34 cellular contexts compared by ENCODE assay signal in genomic region chr12:132260721-132261120, GRCh38.
"Had no signal": no experiment of that assay in that cellular context is flagged by ENCODE, and none has a peak within 500 bp of the region (broad histone marks: within the 10 kb centered on the region; RNA-seq: fewer than 3 reads in every experiment).

No MANE protein-coding gene starts in this region.

- DNase-seq: activated CD4-positive, alpha-beta memory T cell treated with anti-CD3 and anti-CD28 coated beads for 36 hours; activated CD4-positive, alpha-beta T cell treated with anti-CD3 and anti-CD28 coated beads for 36 hours; activated CD4-positive, alpha-beta T cell treated with anti-CD3 and anti-CD28 coated beads, Interleukin-2, amount 10 ng/mL, durations not matched to agents 24 days and 14 days; activated CD4-positive, CD25-positive, alpha-beta regulatory T cell; activated CD4-positive, CD25-positive, alpha-beta regulatory T cell treated with anti-CD3 and anti-CD28 coated beads, Interleukin-2, amount 50 U/mL, for 72 hours; activated CD8-positive, alpha-beta memory T cell treated with anti-CD3 and anti-CD28 coated beads, Interleukin-2, amount 10 ng/mL, durations not matched to agents 7 days and 5 days; activated CD8-positive, alpha-beta memory T cell treated with anti-CD3 and anti-CD28 coated beads, Interleukin-2, amount 50 U/mL, for 4 hours; activated CD8-positive, alpha-beta T cell treated with anti-CD3 and anti-CD28 coated beads, Interleukin-2, amount 10 ng/mL, durations not matched to agents 7 days and 5 days; activated effector memory CD4-positive, alpha-beta T cell treated with Interleukin-2 at 50 U/mL for 16 hours; activated gamma-delta T cell treated with Interleukin-2 at 50 U/mL for 16 hours; activated naive CD4-positive, alpha-beta T cell treated with anti-CD3 and anti-CD28 coated beads, Interleukin-2, amount 50 U/mL, for 16 hours; activated naive CD4-positive, alpha-beta T cell treated with Interleukin-2 at 50 U/mL for 16 hours; activated T-cell treated with anti-CD3 and anti-CD28 coated beads, Interleukin-2, amount 50 U/mL, for 1 hour; amniotic stem cell; anterior cingulate cortex; body of pancreas; caudate nucleus; dorsolateral prefrontal cortex; effector memory CD4-positive, alpha-beta T cell; endodermal cell; erythroblast; foreskin keratinocyte; gastrocnemius medialis; glutamatergic neuron; heart left ventricle; T-helper 1 cell; T-helper 17 cell; T1000 had no signal

- H3K4me3 Mint-ChIP-seq: activated CD4-positive, alpha-beta memory T cell treated with anti-CD3 and anti-CD28 coated beads for 36 hours; activated CD4-positive, alpha-beta T cell treated with anti-CD3 and anti-CD28 coated beads for 36 hours; activated CD4-positive, alpha-beta T cell treated with anti-CD3 and anti-CD28 coated beads, Interleukin-2, amount 10 ng/mL, durations not matched to agents 24 days and 14 days; activated CD8-positive, alpha-beta memory T cell treated with anti-CD3 and anti-CD28 coated beads, Interleukin-2, amount 10 ng/mL, durations not matched to agents 7 days and 5 days; activated CD8-positive, alpha-beta T cell treated with anti-CD3 and anti-CD28 coated beads, Interleukin-2, amount 10 ng/mL, durations not matched to agents 7 days and 5 days; activated naive CD8-positive, alpha-beta T cell; activated T-helper 17 cell treated with anti-CD3 and anti-CD28 coated beads, Interleukin-2, amount 50 U/mL, for 72 hours; dendritic cell treated with granulocyte-macrophage colony-stimulating factor and Interleukin-4, amounts not matched to agents 40 ng/mL and 50 ng/mL, for 4 days; endodermal cell; T-helper 17 cell; T-helper 2 cell treated with Interferon-gamma antibody and Interleukin-4, amounts not matched to agents 5 μg/mL and 100 μg/mL, for 36 hours had no signal

- H3K36me3 Mint-ChIP-seq: activated CD4-positive, alpha-beta memory T cell treated with anti-CD3 and anti-CD28 coated beads for 36 hours; activated CD8-positive, alpha-beta memory T cell treated with anti-CD3 and anti-CD28 coated beads, Interleukin-2, amount 10 ng/mL, durations not matched to agents 7 days and 5 days; activated naive CD8-positive, alpha-beta T cell had no signal

- H3K9me3 Mint-ChIP-seq: activated CD4-positive, alpha-beta memory T cell treated with anti-CD3 and anti-CD28 coated beads for 36 hours; activated CD4-positive, alpha-beta T cell treated with anti-CD3 and anti-CD28 coated beads, Interleukin-2, amount 10 ng/mL, durations not matched to agents 24 days and 14 days; activated T-helper 17 cell treated with anti-CD3 and anti-CD28 coated beads, Interleukin-2, amount 50 U/mL, for 72 hours; dendritic cell treated with granulocyte-macrophage colony-stimulating factor and Interleukin-4, amounts not matched to agents 40 ng/mL and 50 ng/mL, for 4 days; endodermal cell; T-helper 2 cell treated with Interferon-gamma antibody and Interleukin-4, amounts not matched to agents 5 μg/mL and 100 μg/mL, for 36 hours had no signal

- ATAC-seq: activated CD4-positive, alpha-beta T cell treated with anti-CD3 and anti-CD28 coated beads for 36 hours; activated CD8-positive, alpha-beta memory T cell treated with anti-CD3 and anti-CD28 coated beads, Interleukin-2, amount 10 ng/mL, durations not matched to agents 7 days and 5 days; activated CD8-positive, alpha-beta T cell treated with anti-CD3 and anti-CD28 coated beads, Interleukin-2, amount 10 ng/mL, durations not matched to agents 7 days and 5 days; activated T-helper 17 cell treated with anti-CD3 and anti-CD28 coated beads, Interleukin-2, amount 50 U/mL, for 72 hours; body of pancreas; foreskin keratinocyte; gastrocnemius medialis; heart left ventricle; T-helper 17 cell had no signal

- H3K27me3 ChIP-seq: body of pancreas, foreskin keratinocyte had no signal

- H3K27ac Mint-ChIP-seq: activated CD4-positive, alpha-beta memory T cell treated with anti-CD3 and anti-CD28 coated beads for 36 hours; activated CD4-positive, alpha-beta T cell treated with anti-CD3 and anti-CD28 coated beads for 36 hours; activated CD4-positive, alpha-beta T cell treated with anti-CD3 and anti-CD28 coated beads, Interleukin-2, amount 10 ng/mL, durations not matched to agents 24 days and 14 days; activated CD8-positive, alpha-beta memory T cell treated with anti-CD3 and anti-CD28 coated beads, Interleukin-2, amount 10 ng/mL, durations not matched to agents 7 days and 5 days; activated CD8-positive, alpha-beta T cell treated with anti-CD3 and anti-CD28 coated beads, Interleukin-2, amount 10 ng/mL, durations not matched to agents 7 days and 5 days; activated naive CD8-positive, alpha-beta T cell; activated T-helper 17 cell treated with anti-CD3 and anti-CD28 coated beads, Interleukin-2, amount 50 U/mL, for 72 hours; dendritic cell treated with granulocyte-macrophage colony-stimulating factor and Interleukin-4, amounts not matched to agents 40 ng/mL and 50 ng/mL, for 4 days; endodermal cell; T-helper 17 cell; T-helper 2 cell treated with Interferon-gamma antibody and Interleukin-4, amounts not matched to agents 5 μg/mL and 100 μg/mL, for 36 hours had no signal

- H3K36me3 ChIP-seq: esophagus muscularis mucosa, gastrocnemius medialis, heart left ventricle had no signal

- H3K27ac ChIP-seq: body of pancreas, coronary artery, dorsolateral prefrontal cortex, esophagus muscularis mucosa, foreskin keratinocyte, gastrocnemius medialis, heart left ventricle had no signal

- H3K4me1 ChIP-seq: body of pancreas, esophagus muscularis mucosa, foreskin keratinocyte, gastrocnemius medialis, heart left ventricle had no signal

- H3K4me1 Mint-ChIP-seq: activated CD4-positive, alpha-beta T cell treated with anti-CD3 and anti-CD28 coated beads for 36 hours; activated CD4-positive, alpha-beta T cell treated with anti-CD3 and anti-CD28 coated beads, Interleukin-2, amount 10 ng/mL, durations not matched to agents 24 days and 14 days; activated CD8-positive, alpha-beta memory T cell treated with anti-CD3 and anti-CD28 coated beads, Interleukin-2, amount 10 ng/mL, durations not matched to agents 7 days and 5 days; activated T-helper 17 cell treated with anti-CD3 and anti-CD28 coated beads, Interleukin-2, amount 50 U/mL, for 72 hours had no signal

- H3K4me3 ChIP-seq: body of pancreas, coronary artery, dorsolateral prefrontal cortex, esophagus muscularis mucosa, gastrocnemius medialis, heart left ventricle had no signal

- H3K27me3 Mint-ChIP-seq: activated CD4-positive, alpha-beta T cell treated with anti-CD3 and anti-CD28 coated beads for 36 hours; activated CD4-positive, alpha-beta T cell treated with anti-CD3 and anti-CD28 coated beads, Interleukin-2, amount 10 ng/mL, durations not matched to agents 24 days and 14 days; activated CD8-positive, alpha-beta memory T cell treated with anti-CD3 and anti-CD28 coated beads, Interleukin-2, amount 10 ng/mL, durations not matched to agents 7 days and 5 days; dendritic cell treated with granulocyte-macrophage colony-stimulating factor and Interleukin-4, amounts not matched to agents 40 ng/mL and 50 ng/mL, for 4 days had no signal

- H3K9me3 ChIP-seq: body of pancreas, esophagus muscularis mucosa, gastrocnemius medialis, heart left ventricle had no signal
